7 cellular contexts compared by ENCODE assay signal in the genomic region with DNA sequence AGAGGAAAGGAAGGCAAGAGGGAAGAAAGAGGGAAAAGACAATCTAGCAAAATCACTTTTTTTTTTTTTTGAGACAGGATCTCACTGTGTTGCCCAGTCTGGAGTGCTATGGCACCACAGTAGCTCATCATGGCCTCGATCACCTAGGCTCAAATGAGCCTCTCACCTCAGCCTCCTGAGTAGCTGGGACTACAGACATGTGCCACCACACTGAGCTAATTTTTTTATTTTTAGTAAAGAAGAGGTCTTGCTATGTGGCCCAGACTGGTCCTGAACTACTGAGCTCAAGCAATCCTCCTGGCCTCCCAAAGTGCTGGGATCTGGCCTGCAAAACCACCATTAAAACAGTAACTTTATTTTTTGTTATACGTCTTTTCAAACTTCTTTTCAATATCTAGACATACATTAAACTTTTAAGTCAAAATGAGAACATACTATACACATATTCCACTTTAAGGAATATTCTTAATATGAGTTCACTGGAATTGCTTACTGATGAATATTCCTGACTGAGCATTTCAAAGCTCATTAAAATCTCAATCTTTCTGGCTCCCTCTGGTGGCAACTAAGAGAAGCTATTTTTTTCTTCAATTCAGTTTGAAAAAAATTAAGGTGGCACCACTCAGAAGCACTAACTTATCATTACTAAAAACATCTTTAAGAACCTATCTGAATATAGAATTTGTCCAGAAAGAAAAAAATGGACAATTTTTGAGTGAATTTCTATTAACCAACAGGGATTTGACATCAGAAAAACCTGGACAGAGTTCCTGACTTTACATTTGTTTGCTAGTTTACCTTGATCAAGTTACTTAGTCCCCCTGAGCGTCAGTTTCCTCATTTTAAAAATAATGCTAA. TPM values are rescaled to one million over a fixed set of nuclear protein-coding genes. Genes with fewer than 3 reads are reported as not detected.
DNase-seq lines count a peak whose midpoint lies in the region; ATAC-seq, FAIRE-seq and TF ChIP-seq lines count a peak whose summit lies in the region.

No MANE protein-coding gene starts in this region.

- TF ChIP-seq CTCF in GM12864 (IDR thresholded peaks at IDR 0.05; ENCODE audit: low read depth, low read length, missing control alignments), result peak; percentile 50
- TF ChIP-seq CTCF in ascending aorta (IDR thresholded peaks at IDR 0.05), result peak; percentile 51 to 77 (median 69)
- peak; percentile 57 for TF ChIP-seq CTCF in kidney (IDR thresholded peaks at IDR 0.05; ENCODE audit: borderline replicate concordance, extremely low read depth, insufficient read depth)

- H3K4me1 ChIP-seq in ascending aorta (peaks cover 0 to 15% of the 10 kb centered on the region in 2 donors), kidney (ENCODE audit: control insufficient read depth in 1 of 2, insufficient read depth in 1 of 2, low read depth in 1 of 2, low read length in 2 of 2) (peaks cover 3 to 7% of the 10 kb centered on the region in 2 donors)

- H3K36me3 ChIP-seq in ascending aorta (no peaks in the 10 kb centered on the region), kidney (ENCODE audit: control insufficient read depth in 1 of 2, insufficient read depth in 2 of 2, low read length in 2 of 2) (no peaks in the 10 kb centered on the region)

- DNase-seq in GM12864 (ENCODE audit: low read depth) (peak; percentile 10), NCI-H1105 (lab: John Stamatoyannopoulos, UW) (peak; percentile 45), ascending aorta (ENCODE audit: low spot score in 2 of 2) (no peak), kidney (no peak), NCI-H187 treated with DMSO at 0.1 percent for 48 hours (lab: John Stamatoyannopoulos, UW) (no peak), COLO668 (lab: John Stamatoyannopoulos, UW; ENCODE audit: unreplicated experiment) (no peak)
- no peak for DNase-seq in activated T-cell treated with anti-CD3 and anti-CD28 coated beads, Interleukin-2, amount 50 U/mL, for 4 hours

- intact Hi-C loops in ascending aorta (cut with DNase I) (no loop called here), kidney (cut with DNase I) (no loop called here)

- no peak for ATAC-seq in activated T-cell treated with anti-CD3 and anti-CD28 coated beads, Interleukin-2, amount 50 U/mL, for 4 hours

- peak; percentile 97 for FAIRE-seq in kidney (lab: Jason Lieb, UNC)

- H3K9ac ChIP-seq in kidney (ENCODE audit: low read length in 2 of 2), result no peak overlapping the region

- no peaks in the 10 kb centered on the region for H3K36me3 Mint-ChIP-seq in activated T-cell treated with anti-CD3 and anti-CD28 coated beads, Interleukin-2, amount 50 U/mL, for 4 hours (ENCODE audit: insufficient read depth)

- H3K4me1 Mint-ChIP-seq in activated T-cell treated with anti-CD3 and anti-CD28 coated beads, Interleukin-2, amount 50 U/mL, for 4 hours (ENCODE audit: low read depth), result no peaks in the 10 kb centered on the region

- H3K4me3 ChIP-seq in GM12864 (ENCODE audit: low read depth, low read length) (no peak overlapping the region), ascending aorta (no peak overlapping the region), kidney (ENCODE audit: low read length in 2 of 2) (no peak overlapping the region)

- no peak overlapping the region for H3K4me3 Mint-ChIP-seq in activated T-cell treated with anti-CD3 and anti-CD28 coated beads, Interleukin-2, amount 50 U/mL, for 4 hours

- H3K27me3 ChIP-seq in ascending aorta, result no peaks in the 10 kb centered on the region

- H3K27me3 Mint-ChIP-seq in activated T-cell treated with anti-CD3 and anti-CD28 coated beads, Interleukin-2, amount 50 U/mL, for 4 hours (ENCODE audit: low read depth), result peaks cover 9% of the 10 kb centered on the region

- peak overlapping the region in 1 of 2 donors; percentile 31 for H3K27ac ChIP-seq in ascending aorta
- H3K27ac ChIP-seq in kidney (ENCODE audit: low read depth in 2 of 2, low read length in 2 of 2), result no peak overlapping the region

- H3K9me3 Mint-ChIP-seq in activated T-cell treated with anti-CD3 and anti-CD28 coated beads, Interleukin-2, amount 50 U/mL, for 4 hours, result no peaks in the 10 kb centered on the region

- H3K9me3 ChIP-seq in ascending aorta (no peaks in the 10 kb centered on the region), kidney (ENCODE audit: control insufficient read depth in 1 of 2, low read length in 2 of 2) (no peaks in the 10 kb centered on the region)

RNA-seq across cellular contexts. Expression of a gene that starts 40.9 kb away (rescaled TPM):
- total RNA-seq in ascending aorta (34.0 TPM), kidney (92.7 TPM)
- 49.6 TPM for polyA plus RNA-seq in kidney (ENCODE audit: insufficient read depth, low read depth, low replicate concordance)
- 1 to 10 TPM in 1 of 3 donors, under 1 TPM in 2; 0.33 to 1.1 (median 0.61) TPM for total RNA-seq in activated T-cell treated with anti-CD3 and anti-CD28 coated beads, Interleukin-2, amount 50 U/mL, for 4 hours

Comparison
In these comparisons a context has a peak if more than half of its experiments do, and no peak if none do; other contexts are left out.
1. DNase-seq: peak in GM12864 (single experiment) and NCI-H1105 (single experiment); none in ascending aorta (0 of 2), kidney (single experiment), activated T-cell treated with anti-CD3 and anti-CD28 coated beads, Interleukin-2, amount 50 U/mL, for 4 hours (single experiment), NCI-H187 treated with DMSO at 0.1 percent for 48 hours (single experiment) and COLO668 (single experiment).
2. RNA of a gene that starts 40.9 kb away (total RNA-seq): 92.7 TPM in kidney (single experiment) and 34.0 TPM in ascending aorta (single experiment); 0.33 to 1.1 TPM in activated T-cell treated with anti-CD3 and anti-CD28 coated beads, Interleukin-2, amount 50 U/mL, for 4 hours; every median in the first group is over 10 times any median in the second.
3. Peak in every context shown above with its lines, with median percentiles within 50 percentile points of each other: CTCF ChIP-seq.